Comparison of ENCODE assay signal across 12 cellular contexts in the genomic region with DNA sequence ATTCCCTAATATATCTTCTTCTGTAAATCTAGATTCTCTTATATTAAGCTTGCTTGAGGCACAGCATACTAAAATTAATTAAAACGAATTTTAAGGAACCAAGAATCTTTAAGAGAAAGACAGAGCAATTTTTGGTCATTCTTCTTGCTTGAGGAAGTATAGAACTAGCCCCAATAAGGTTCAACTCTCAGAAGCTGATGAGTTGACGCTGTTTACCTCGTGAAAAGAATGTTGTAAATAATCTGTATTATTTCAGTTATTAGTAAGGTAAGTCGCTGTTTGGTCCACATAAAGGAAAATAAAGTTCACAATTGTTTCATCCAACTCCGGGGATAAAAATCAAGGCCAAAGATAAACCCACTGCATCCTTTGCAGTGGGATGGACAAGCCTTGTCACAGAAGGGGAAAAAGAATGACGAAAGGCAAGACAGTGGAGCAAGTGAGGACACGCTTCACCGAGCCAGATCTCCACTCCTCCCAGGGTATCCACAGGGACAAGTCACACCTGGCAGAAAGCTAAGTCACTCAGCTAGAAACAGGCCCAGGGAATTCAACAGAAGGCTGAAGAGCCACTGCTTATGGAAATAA. TPM values are rescaled to one million over a fixed set of nuclear protein-coding genes. Genes with fewer than 3 reads are reported as not detected.
A peak's percentile ranks its signal among the peaks of the same experiment; 100 is the strongest.
DNase-seq lines count a peak whose midpoint lies in the region; ATAC-seq and TF ChIP-seq lines count a peak whose summit lies in the region.
"Had no signal": no experiment of that assay in that cellular context is flagged by ENCODE, and none has a peak within 500 bp of the region (broad histone marks: within the 10 kb centered on the region; RNA-seq: fewer than 3 reads in every experiment).

No MANE protein-coding gene starts in this region.

- H3K4me1 Mint-ChIP-seq in memory B cell: peaks cover 43% of the 10 kb centered on the region

- H3K36me3 ChIP-seq in OCI-LY7 (ENCODE audit: insufficient read depth, low read length): peaks cover 55% of the 10 kb centered on the region
- H3K36me3 ChIP-seq: SJSA1, upper lobe of right lung had no signal

- H3K4me3 ChIP-seq in GM12875 (ENCODE audit: low read depth, low read length): peak overlapping the region; percentile 76
- peak overlapping the region; percentile 92 for H3K4me3 ChIP-seq in OCI-LY7 (ENCODE audit: low read depth, low read length, poor library complexity, severe bottlenecking)
- H3K4me3 ChIP-seq: SJSA1, upper lobe of right lung had no signal

- POLR2A ChIA-PET in OCI-LY7 (lab: Charles Lee): interaction anchor here (0.7 to 24.8 kb wide), 18 partner anchors 11 to 192 kb away, joined by 3 to 577 read pairs (median 6); no protein-coding TSS in a partner anchor

- peaks cover 74% of the 10 kb centered on the region for H3K4me1 ChIP-seq in OCI-LY7 (ENCODE audit: insufficient read depth, low read length, poor library complexity, severe bottlenecking)
- H3K4me1 ChIP-seq: SJSA1, upper lobe of right lung had no signal

- intact Hi-C loops in OCI-LY7 (cut with micrococcal nuclease; ENCODE audit: unreplicated experiment): loop anchor here (5.0 kb wide), 1 partner anchor 201 kb away; no protein-coding TSS in a partner anchor

- no peaks in the 10 kb centered on the region for H3K9me2 ChIP-seq in OCI-LY7 (ENCODE audit: insufficient read depth, low read length)

- peak; percentile 13 for ATAC-seq in GM21825 (IDR thresholded peaks at IDR 0.05; ENCODE audit: unreplicated experiment)
- no peak for ATAC-seq in memory B cell (ENCODE audit: low read depth)
- ATAC-seq in HG03354 (IDR thresholded peaks at IDR 0.05; ENCODE audit: poor library complexity, severe bottlenecking, unreplicated experiment): no peak

- H3K4me3 Mint-ChIP-seq in memory B cell: peak overlapping the region; percentile 100

- no peak overlapping the region for H2AFZ ChIP-seq in OCI-LY7 (ENCODE audit: low read length)

- TF ChIP-seq CTCF in GM12875 (IDR thresholded peaks at IDR 0.05; ENCODE audit: borderline replicate concordance, insufficient read depth, low read depth, low read length) (no peak), OCI-LY7 (conservative IDR thresholded peaks at IDR 0.05; ENCODE audit: low read length) (no peak)

- CTCF ChIA-PET in OCI-LY7 (lab: Charles Lee; ENCODE audit: unreplicated experiment): interaction anchor here (0.9 to 2.5 kb wide), 5 partner anchors 14 to 45 kb away, joined by 3 to 9 read pairs (median 4); no protein-coding TSS in a partner anchor

- no TSS peak for BruUV-seq in OCI-LY7 (replicated peaks; lab: Mats Ljungman, UMichigan)

- peaks cover 35% of the 10 kb centered on the region; the same call in 1 of the 2 replicates for H4K20me1 ChIP-seq in OCI-LY7 (ENCODE audit: insufficient read depth, low read length)

- peak; percentile 53 for DNase-seq in OCI-LY7 (ENCODE audit: low spot score)
- DNase-seq in memory B cell (ENCODE audit: low spot score in 2 of 2): no peak
- no peak for DNase-seq in NOMO-1 (lab: John Stamatoyannopoulos, UW; ENCODE audit: unreplicated experiment in 2 of 2)
- no peak for DNase-seq in OCI-M2 (lab: John Stamatoyannopoulos, UW; ENCODE audit: unreplicated experiment)
- DNase-seq in GF-D8 (lab: John Stamatoyannopoulos, UW): no peak
- DNase-seq: NCI-H2081 treated with DMSO at 0.1 percent for 48 hours, upper lobe of right lung had no signal

- H3K36me3 Mint-ChIP-seq in memory B cell: peaks cover 22% of the 10 kb centered on the region

- H3K27me3 Mint-ChIP-seq in memory B cell: no peaks in the 10 kb centered on the region

- H3K79me2 ChIP-seq in OCI-LY7 (ENCODE audit: insufficient read depth, low read depth, low read length): peaks cover 79% of the 10 kb centered on the region

- no peaks in the 10 kb centered on the region for H3K9me3 Mint-ChIP-seq in memory B cell

- H3K9me3 ChIP-seq in OCI-LY7 (ENCODE audit: low read length): no peaks in the 10 kb centered on the region; the same call in 1 of the 2 replicates
- H3K9me3 ChIP-seq: SJSA1, upper lobe of right lung had no signal

- peak overlapping the region; percentile 96 for H3K27ac ChIP-seq in OCI-LY7 (ENCODE audit: low read depth, low read length, poor library complexity, severe bottlenecking)
- H3K27ac ChIP-seq: SJSA1, upper lobe of right lung had no signal

- peak overlapping the region; percentile 97 for H3K27ac Mint-ChIP-seq in memory B cell

- H3K4me2 ChIP-seq in OCI-LY7 (ENCODE audit: low read length): peak overlapping the region; percentile 96

RNA-seq across cellular contexts. Expression of gene POU2AF1, which starts 0.8 kb away (rescaled TPM):
- total RNA-seq in OCI-LY7 (2014; rRNA removed; shearing (Covaris generic)): 56.4 and 86.1 TPM in 2 replicates
- total RNA-seq in OCI-LY7 (2022): 285 and 315 TPM in 2 replicates
- total RNA-seq: dermis microvascular lymphatic vessel endothelial cell, SJSA1 had no signal
